ENCODE assay signal across 28 cellular contexts in the genomic region with DNA sequence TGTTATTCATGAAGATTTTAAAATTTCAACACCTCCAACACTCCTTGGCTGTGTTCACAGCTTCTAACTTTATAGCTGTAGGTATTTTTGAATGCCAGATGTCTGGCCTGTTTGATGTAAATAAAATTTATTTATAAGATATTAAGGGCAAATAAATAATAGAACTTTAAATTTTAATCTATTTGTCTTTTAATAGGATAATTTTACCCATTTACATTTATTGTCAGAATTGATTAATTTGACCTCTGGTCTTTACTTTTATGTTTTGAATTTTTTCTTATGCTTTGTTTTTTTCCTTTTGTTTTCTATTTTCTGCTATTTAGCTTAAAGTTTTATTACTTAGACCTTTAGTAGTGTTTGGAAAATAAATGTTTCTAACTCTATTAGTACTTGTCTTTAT.
"Had no signal": no experiment of that assay in that cellular context is flagged by ENCODE, and none has a peak within 500 bp of the region (broad histone marks: within the 10 kb centered on the region; RNA-seq: fewer than 3 reads in every experiment).

No MANE protein-coding gene starts in this region.

- H3K4me3 ChIP-seq: colonic mucosa, esophagus muscularis mucosa, left lung, mucosa of descending colon, neural progenitor cell, right lobe of liver, smooth muscle cell, stomach, thyroid gland, vagina had no signal

- FAIRE-seq: endothelial cell of umbilical vein had no signal

- ATAC-seq: foreskin keratinocyte, left cardiac atrium, left lung, mucosa of descending colon, right lobe of liver had no signal

- H3K27me3 ChIP-seq: colonic mucosa, esophagus muscularis mucosa, foreskin keratinocyte, left lung, neural progenitor cell, right lobe of liver, stomach, thyroid gland, vagina had no signal

- H3K4me1 Mint-ChIP-seq: neural progenitor cell had no signal

- H3K36me3 Mint-ChIP-seq: neural progenitor cell had no signal

- DNase-seq: colonic mucosa; dermis blood vessel endothelial cell; effector memory CD4-positive, alpha-beta T cell; foreskin keratinocyte; hypothalamus; left cardiac atrium; left lung; mesenchymal stem cell; mucosa of descending colon; naive B cell; stimulated activated CD4-positive, alpha-beta T cell treated with anti-CD3 and anti-CD28 coated beads, Interleukin-12 subunit alpha, Interleukin-12 subunit beta, amount 100 ng/mL, for 4 hours; stimulated activated CD4-positive, alpha-beta T cell treated with anti-CD3 and anti-CD28 coated beads, Interleukin-1b, Interleukin-23, amount 100 ng/mL, for 48 hours; stimulated activated CD4-positive, alpha-beta T cell treated with anti-CD3 and anti-CD28 coated beads, Interleukin-4, amount 100 ng/mL, for 1 hour; stimulated activated CD8-positive, alpha-beta memory T cell treated with anti-CD3 and anti-CD28 coated beads, Interleukin-4, amount 100 ng/mL, for 48 hours; stimulated activated naive CD4-positive, alpha-beta T cell treated with Interleukin-2 at 50 U/mL for 16 hours; stomach; thyroid gland; trophoblast cell had no signal

- H3K27ac Mint-ChIP-seq: mesothelial cell of epicardium, naive B cell, nephron, neural progenitor cell, progenitor cell of endocrine pancreas had no signal

- H3K4me3 Mint-ChIP-seq: mesothelial cell of epicardium, naive B cell, nephron, neural progenitor cell had no signal

- H3K27ac ChIP-seq: colonic mucosa, esophagus muscularis mucosa, left lung, neural progenitor cell, parathyroid adenoma, right lobe of liver, stomach, thyroid gland, vagina had no signal

- H3K36me3 ChIP-seq: colonic mucosa, esophagus muscularis mucosa, left lung, neural progenitor cell, right lobe of liver, stomach, thyroid gland, vagina had no signal

- H3K9ac ChIP-seq: neural progenitor cell, parathyroid adenoma had no signal

- H3K27me3 Mint-ChIP-seq: naive B cell, progenitor cell of endocrine pancreas had no signal

- H3K9me3 ChIP-seq: colonic mucosa, mucosa of descending colon, right lobe of liver, thyroid gland had no signal

- H2AFZ ChIP-seq: neural progenitor cell, parathyroid adenoma had no signal

- H3K79me2 ChIP-seq: parathyroid adenoma had no signal

- H3K4me2 ChIP-seq: neural progenitor cell, smooth muscle cell had no signal

- H3K4me1 ChIP-seq: colonic mucosa, neural progenitor cell, parathyroid adenoma, thyroid gland had no signal
